8 cellular contexts compared by ENCODE assay signal in the genomic region with DNA sequence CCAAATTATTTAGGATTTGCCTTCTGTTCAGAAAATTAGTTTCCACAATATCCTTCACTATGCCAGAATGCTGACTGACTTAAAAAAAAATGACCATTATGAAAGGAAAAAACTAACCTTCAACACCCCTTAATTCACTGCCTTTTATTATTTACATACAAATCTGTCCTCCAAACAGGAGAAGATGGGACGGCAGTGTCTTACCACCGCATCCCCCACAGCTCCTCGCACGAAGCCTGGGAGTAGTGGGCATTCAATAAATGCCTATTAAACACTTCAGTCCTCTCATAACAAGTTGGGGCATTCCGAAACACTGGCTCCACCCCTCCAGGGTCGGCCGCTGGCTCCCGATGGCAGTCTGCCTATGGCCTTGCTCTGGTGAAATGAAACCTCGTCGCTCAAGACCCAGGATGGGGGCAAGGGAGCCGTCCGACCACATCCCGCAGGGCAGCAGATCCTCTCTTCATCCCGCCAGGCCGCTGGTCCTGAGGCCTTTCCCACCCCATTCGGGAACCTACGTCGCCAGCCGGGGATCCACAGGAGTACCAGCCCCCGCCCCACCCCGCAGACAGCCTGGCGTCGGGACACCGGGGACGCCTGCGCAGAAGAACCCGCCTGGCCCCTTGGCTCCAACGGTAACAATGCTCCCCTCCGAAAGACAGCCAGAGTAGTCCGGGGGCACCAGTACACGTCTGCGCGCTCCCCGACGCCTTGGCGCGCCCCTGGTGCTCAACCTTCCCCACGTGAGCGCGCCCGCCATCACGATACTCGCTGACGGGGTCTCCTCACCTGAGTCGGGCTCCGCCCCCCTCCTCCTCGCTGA. TPM values are rescaled to one million over a fixed set of nuclear protein-coding genes. Genes with fewer than 3 reads are reported as not detected.
A peak's percentile ranks its signal among the peaks of the same experiment; 100 is the strongest.
DNase-seq lines count a peak whose midpoint lies in the region; ATAC-seq lines count a peak whose summit lies in the region.

No MANE protein-coding gene starts in this region.

- H3K27ac Mint-ChIP-seq in activated CD4-positive, alpha-beta T cell treated with anti-CD3 and anti-CD28 coated beads for 36 hours, result peak overlapping the region; percentile 96

- peak overlapping the region; percentile 99 for H3K27ac ChIP-seq in duodenal mucosa (ENCODE audit: low read depth, low read length)

- H3K9ac ChIP-seq in duodenal mucosa (ENCODE audit: low read depth in 1 of 2, low read length in 2 of 2), result peak overlapping the region; percentile 95 to 98

- intact Hi-C loops in activated CD4-positive, alpha-beta T cell treated with anti-CD3 and anti-CD28 coated beads for 36 hours (cut with DNase I, micrococcal nuclease), result loop anchor here (1.0 to 10.0 kb wide), 14 partner anchors 21 to 1650 kb away; a partner anchor contains a TSS

- peaks cover 23 to 27% of the 10 kb centered on the region in 2 donors for H3K4me1 ChIP-seq in duodenal mucosa (ENCODE audit: control insufficient read depth in 1 of 2, insufficient read depth in 2 of 2, low read length in 2 of 2)

- peaks cover 30% of the 10 kb centered on the region for H3K4me1 Mint-ChIP-seq in activated CD4-positive, alpha-beta T cell treated with anti-CD3 and anti-CD28 coated beads for 36 hours

- H3K4me3 ChIP-seq in duodenal mucosa (ENCODE audit: low read depth in 1 of 2, low read length in 2 of 2), result peak overlapping the region; percentile 91 to 95

- peaks cover 16% of the 10 kb centered on the region for H3K36me3 Mint-ChIP-seq in activated CD4-positive, alpha-beta T cell treated with anti-CD3 and anti-CD28 coated beads for 36 hours (ENCODE audit: low read depth)

- peak overlapping the region; percentile 97 for H3K4me3 Mint-ChIP-seq in activated CD4-positive, alpha-beta T cell treated with anti-CD3 and anti-CD28 coated beads for 36 hours

- no peaks in the 10 kb centered on the region for H3K36me3 ChIP-seq in duodenal mucosa (ENCODE audit: control insufficient read depth in 1 of 2, insufficient read depth in 2 of 2, low read length in 2 of 2)

- CTCF ChIA-PET in activated CD4-positive, alpha-beta T cell treated with anti-CD3 and anti-CD28 coated beads for 36 hours (lab: Charles Lee), result interaction anchor here (0.7 to 2.5 kb wide), 3 partner anchors 16 to 155 kb away, joined by 3 to 15 read pairs (median 3); a partner anchor contains a TSS

- H3K27me3 ChIP-seq in duodenal mucosa (ENCODE audit: control insufficient read depth in 1 of 2, insufficient read depth in 2 of 2, low read length in 2 of 2), result no peaks in the 10 kb centered on the region

- ATAC-seq in HG02642 (IDR thresholded peaks at IDR 0.05; ENCODE audit: poor library complexity, unreplicated experiment), result peak; percentile 47
- ATAC-seq in activated CD4-positive, alpha-beta T cell treated with anti-CD3 and anti-CD28 coated beads for 36 hours, result peak; percentile 43

- POLR2A ChIA-PET in activated CD4-positive, alpha-beta T cell treated with anti-CD3 and anti-CD28 coated beads for 36 hours (lab: Charles Lee), result interaction anchor here (0.7 to 2.1 kb wide), 5 partner anchors 12 to 42 kb away, joined by 3 to 13 read pairs (median 3); a partner anchor contains a TSS

- peak; percentile 46 to 83 (median 78) for DNase-seq in activated CD4-positive, CD25-positive, alpha-beta regulatory T cell (lab: John Stamatoyannopoulos, UW)
- no peak for DNase-seq in activated CD4-positive, CD25-positive, alpha-beta regulatory T cell treated with anti-CD3 and anti-CD28 coated beads, Interleukin-2, amount 50 U/mL, for 72 hours
- peak; percentile 92 for DNase-seq in NCI-H1694 (lab: John Stamatoyannopoulos, UW)
- peak; percentile 79 for DNase-seq in activated CD4-positive, alpha-beta T cell treated with anti-CD3 and anti-CD28 coated beads for 36 hours
- peak; percentile 71 for DNase-seq in medulla oblongata (ENCODE audit: extremely low spot score)
- DNase-seq in stimulated activated CD8-positive, alpha-beta memory T cell treated with anti-CD3 and anti-CD28 coated beads, Interleukin-15, amount 100 ng/mL, for 24 hours (ENCODE audit: low read depth), result peak; percentile 63

- H3K9me3 Mint-ChIP-seq in activated CD4-positive, alpha-beta T cell treated with anti-CD3 and anti-CD28 coated beads for 36 hours (ENCODE audit: low read depth), result no peaks in the 10 kb centered on the region

- no peaks in the 10 kb centered on the region for H3K27me3 Mint-ChIP-seq in activated CD4-positive, alpha-beta T cell treated with anti-CD3 and anti-CD28 coated beads for 36 hours

- H3K9me3 ChIP-seq in duodenal mucosa (ENCODE audit: control insufficient read depth in 1 of 2, low read length in 2 of 2), result no peaks in the 10 kb centered on the region

RNA-seq across cellular contexts. Expression of a gene that starts 0.6 kb away (rescaled TPM):
- 1 to 10 TPM; 8.0 to 9.1 TPM for total RNA-seq in activated CD4-positive, alpha-beta T cell treated with anti-CD3 and anti-CD28 coated beads for 36 hours

RNA-seq across cellular contexts. Expression of a gene that starts 21.1 kb away (rescaled TPM):
- 10 to 100 TPM; 67.5 to 69.2 TPM for total RNA-seq in activated CD4-positive, alpha-beta T cell treated with anti-CD3 and anti-CD28 coated beads for 36 hours

RNA-seq across cellular contexts. Expression of a gene that starts 42.1 kb away (rescaled TPM):
- 10 to 100 TPM; 69.1 to 74.4 TPM for total RNA-seq in activated CD4-positive, alpha-beta T cell treated with anti-CD3 and anti-CD28 coated beads for 36 hours
